ENCODE assay signal across 17 cellular contexts in the genomic region with DNA sequence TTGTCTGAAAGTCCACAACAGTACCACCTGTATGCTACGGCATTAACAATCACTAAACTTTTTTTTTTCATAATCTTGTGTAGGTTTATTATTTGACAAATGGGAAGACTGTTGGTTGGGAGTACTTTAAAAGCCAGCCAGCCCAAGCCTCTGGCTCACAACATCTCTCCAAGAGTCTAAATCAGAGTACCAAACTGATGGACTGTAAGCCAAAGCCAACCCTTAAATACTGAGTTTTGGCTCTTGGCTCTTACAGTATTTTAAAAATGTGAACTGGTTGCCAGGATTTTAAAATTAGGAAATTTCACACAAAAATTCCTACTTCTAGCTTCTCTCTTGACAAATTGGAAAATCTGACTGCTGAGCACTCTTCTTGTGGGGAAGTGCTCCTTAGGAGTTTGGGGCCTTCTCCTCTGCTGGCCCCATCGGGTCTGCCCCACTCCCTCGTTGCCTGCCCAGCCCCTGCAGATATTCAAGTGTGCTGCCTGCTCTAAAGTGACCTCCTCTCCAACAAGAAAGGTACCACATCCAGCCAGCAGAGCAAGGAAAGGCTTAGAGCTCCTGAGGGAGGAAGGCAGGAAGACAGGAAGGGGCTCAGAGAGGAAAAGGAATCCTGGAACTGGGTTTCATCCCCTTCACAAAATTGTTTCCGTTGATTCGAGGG.
"Had no signal": no experiment of that assay in that cellular context is flagged by ENCODE, and none has a peak within 500 bp of the region (broad histone marks: within the 10 kb centered on the region; RNA-seq: fewer than 3 reads in every experiment).

No MANE protein-coding gene starts in this region.

- H3K27me3 ChIP-seq: tibial nerve had no signal

- H3K27ac Mint-ChIP-seq: activated T-helper 1 cell treated with anti-CD3 and anti-CD28 coated beads, Interleukin-12 subunit alpha, Interleukin-12 subunit beta, Interleukin-2, Interleukin-4 antibody, amounts not matched to agents 30 ng/mL and 10 ng/mL and 1 ng/mL, durations not matched to agents 14 hours and 24 hours and 36 hours; immature natural killer cell; naive thymus-derived CD8-positive, alpha-beta T cell; T-cell had no signal

- H3K4me3 ChIP-seq: mucosa of descending colon, psoas muscle, SK-N-MC, tibial nerve had no signal

- H3K27ac ChIP-seq: psoas muscle, SK-N-MC had no signal

- H3K27me3 Mint-ChIP-seq: naive thymus-derived CD8-positive, alpha-beta T cell; T-cell had no signal

- H3K4me3 Mint-ChIP-seq: activated T-helper 1 cell treated with anti-CD3 and anti-CD28 coated beads, Interleukin-12 subunit alpha, Interleukin-12 subunit beta, Interleukin-2, Interleukin-4 antibody, amounts not matched to agents 30 ng/mL and 10 ng/mL and 1 ng/mL, durations not matched to agents 14 hours and 24 hours and 36 hours; immature natural killer cell; naive thymus-derived CD8-positive, alpha-beta T cell; T-cell had no signal

- FAIRE-seq: astrocyte, endothelial cell of umbilical vein had no signal

- H3K9me3 ChIP-seq: mucosa of descending colon, psoas muscle had no signal

- ATAC-seq: mucosa of descending colon; naive thymus-derived CD8-positive, alpha-beta T cell; psoas muscle; T-cell had no signal

- H3K9me3 Mint-ChIP-seq: activated T-helper 1 cell treated with anti-CD3 and anti-CD28 coated beads, Interleukin-12 subunit alpha, Interleukin-12 subunit beta, Interleukin-2, Interleukin-4 antibody, amounts not matched to agents 30 ng/mL and 10 ng/mL and 1 ng/mL, durations not matched to agents 14 hours and 24 hours and 36 hours; immature natural killer cell had no signal

- H3K4me1 ChIP-seq: psoas muscle had no signal

- DNase-seq: activated CD4-positive, alpha-beta T cell treated with anti-CD3 and anti-CD28 coated beads for 4 hours; activated naive CD4-positive, alpha-beta T cell; effector CD4-positive, alpha-beta T cell; hippocampal formation; immature natural killer cell; mammary epithelial cell; mucosa of descending colon; naive thymus-derived CD8-positive, alpha-beta T cell; nucleus accumbens; psoas muscle; T-cell; T1000 had no signal

- H3K4me1 Mint-ChIP-seq: immature natural killer cell; naive thymus-derived CD8-positive, alpha-beta T cell; T-cell had no signal
